ENCODE assay signal across 13 cellular contexts in genomic region chr14:35161231-35161630, GRCh38. TPM values are rescaled to one million over a fixed set of nuclear protein-coding genes. Genes with fewer than 3 reads are reported as not detected.
DNase-seq lines count a peak whose midpoint lies in the region; ATAC-seq and TF ChIP-seq lines count a peak whose summit lies in the region.
"Had no signal": no experiment of that assay in that cellular context is flagged by ENCODE, and none has a peak within 500 bp of the region (broad histone marks: within the 10 kb centered on the region; RNA-seq: fewer than 3 reads in every experiment).

No MANE protein-coding gene starts in this region.

- peaks cover 5% of the 10 kb centered on the region for H3K4me1 ChIP-seq in CD8-positive, alpha-beta T cell (ENCODE audit: insufficient read depth, low read length)
- H3K4me1 ChIP-seq in GM23338 (ENCODE audit: insufficient read depth) (0 out of 2 replicates have a peak, but pooled peaks cover 3% of the 10 kb centered on the region), left lung (peaks cover 9 to 40% of the 10 kb centered on the region in 2 donors)

- DNase-seq in CD8-positive, alpha-beta T cell: peak in 2 of 7 experiments; percentile 13 to 26
- DNase-seq in GM23338 (ENCODE audit: low spot score): no peak
- no peak for DNase-seq in activated naive CD4-positive, alpha-beta T cell treated with anti-CD3 and anti-CD28 coated beads, Interleukin-2, amount 50 U/mL, for 72 hours (ENCODE audit: low spot score in 2 of 2)
- DNase-seq in left lung: no peak
- no peak for DNase-seq in ureter (ENCODE audit: low spot score)
- no peak for DNase-seq in cortex of kidney (lab: John Stamatoyannopoulos, UW)
- DNase-seq: activated CD8-positive, alpha-beta memory T cell treated with anti-CD3 and anti-CD28 coated beads, Interleukin-2, amount 50 U/mL, for 4 hours; dorsolateral prefrontal cortex; NCI-H1105; NCI-H82; psoas muscle had no signal

- H3K27me3 Mint-ChIP-seq in CD8-positive, alpha-beta T cell (ENCODE audit: low read depth): no peaks in the 10 kb centered on the region
- no peaks in the 10 kb centered on the region for H3K27me3 Mint-ChIP-seq in GM23338 (ENCODE audit: insufficient read depth, low read depth, poor library complexity)
- H3K27me3 Mint-ChIP-seq: type B pancreatic cell had no signal

- H3K4me1 Mint-ChIP-seq in CD8-positive, alpha-beta T cell (ENCODE audit: low read depth): peaks cover 34% of the 10 kb centered on the region
- peaks cover 14% of the 10 kb centered on the region; the same call in 2 of the 3 replicates for H3K4me1 Mint-ChIP-seq in GM23338

- H3K4me3 ChIP-seq in CD8-positive, alpha-beta T cell (ENCODE audit: low read depth, low read length): no peak overlapping the region
- H3K4me3 ChIP-seq in GM23338: no peak overlapping the region
- H3K4me3 ChIP-seq in left lung: no peak overlapping the region
- H3K4me3 ChIP-seq: dorsolateral prefrontal cortex, psoas muscle had no signal

- POLR2A ChIA-PET in CD8-positive, alpha-beta T cell (lab: Charles Lee): no interaction called here

- CTCF ChIA-PET in CD8-positive, alpha-beta T cell (lab: Charles Lee): interaction anchor here (1.5 kb wide), 1 partner anchor 12 kb away, joined by 3 read pairs; no protein-coding TSS in a partner anchor

- H3K27ac Mint-ChIP-seq in CD8-positive, alpha-beta T cell: no peak overlapping the region
- peak overlapping the region; percentile 47 for H3K27ac Mint-ChIP-seq in GM23338
- no peak overlapping the region for H3K27ac Mint-ChIP-seq in activated naive CD4-positive, alpha-beta T cell treated with anti-CD3 and anti-CD28 coated beads, Interleukin-2, amount 50 U/mL, for 72 hours
- H3K27ac Mint-ChIP-seq: type B pancreatic cell had no signal

- no peak for TF ChIP-seq CTCF in CD8-positive, alpha-beta T cell (IDR thresholded peaks at IDR 0.05)
- TF ChIP-seq CTCF in GM23338 (conservative IDR thresholded peaks at IDR 0.05; ENCODE audit: low read depth in 2 of 2): no peak
- TF ChIP-seq CTCF in left lung (IDR thresholded peaks at IDR 0.05): no peak

- H3K9me2 ChIP-seq in GM23338 (ENCODE audit: insufficient read depth): no peaks in the 10 kb centered on the region

- H3K36me3 ChIP-seq in CD8-positive, alpha-beta T cell (ENCODE audit: insufficient read depth, low read length): no peaks in the 10 kb centered on the region
- H3K36me3 ChIP-seq in GM23338 (ENCODE audit: insufficient read depth) (no peaks in the 10 kb centered on the region), left lung (peaks cover 0 to 6% of the 10 kb centered on the region in 2 donors)

- H3K27ac ChIP-seq in CD8-positive, alpha-beta T cell (ENCODE audit: low read depth, low read length): no peak overlapping the region
- H3K27ac ChIP-seq in GM23338 (ENCODE audit: low read depth) (no peak overlapping the region), left lung (peak overlapping the region in 1 of 2 donors; percentile 35)
- H3K27ac ChIP-seq: dorsolateral prefrontal cortex, psoas muscle had no signal

- H4K20me1 ChIP-seq in GM23338 (replicated peaks; ENCODE audit: insufficient read depth): no peaks in the 10 kb centered on the region

- no peaks in the 10 kb centered on the region for H3K79me2 ChIP-seq in GM23338 (replicated peaks; ENCODE audit: insufficient read depth)

- H3K27me3 ChIP-seq in CD8-positive, alpha-beta T cell (ENCODE audit: insufficient read depth, low read length): no peaks in the 10 kb centered on the region
- no peaks in the 10 kb centered on the region for H3K27me3 ChIP-seq in GM23338 (ENCODE audit: insufficient read depth)
- no peaks in the 10 kb centered on the region for H3K27me3 ChIP-seq in left lung
- H3K27me3 ChIP-seq: dorsolateral prefrontal cortex had no signal

- no peak overlapping the region for H3K4me3 Mint-ChIP-seq in CD8-positive, alpha-beta T cell
- H3K4me3 Mint-ChIP-seq in GM23338: no peak overlapping the region
- H3K4me3 Mint-ChIP-seq: type B pancreatic cell had no signal

- intact Hi-C loops in CD8-positive, alpha-beta T cell (cut with DNase I, micrococcal nuclease): no loop called here
- intact Hi-C loops in left lung (cut with DNase I): no loop called here

- no peaks in the 10 kb centered on the region for H3F3A ChIP-seq in GM23338 (replicated peaks; ENCODE audit: low read depth)

- no peak overlapping the region for H2AFZ ChIP-seq in GM23338

- no peaks in the 10 kb centered on the region for H3K9me3 ChIP-seq in CD8-positive, alpha-beta T cell (ENCODE audit: low read length)
- no peaks in the 10 kb centered on the region for H3K9me3 ChIP-seq in left lung
- H3K9me3 ChIP-seq: psoas muscle had no signal

- H3K4me2 ChIP-seq in GM23338: no peak overlapping the region

- peak; percentile 62 for ATAC-seq in CD8-positive, alpha-beta T cell
- ATAC-seq in GM23338 (no peak), left lung (peak; percentile 53), GM19395 (IDR thresholded peaks at IDR 0.05; ENCODE audit: unreplicated experiment) (no peak)
- peak; percentile 65 to 74 for ATAC-seq in activated naive CD4-positive, alpha-beta T cell treated with anti-CD3 and anti-CD28 coated beads, Interleukin-2, amount 50 U/mL, for 72 hours
- ATAC-seq: psoas muscle had no signal

- H3K9me3 Mint-ChIP-seq in CD8-positive, alpha-beta T cell: no peaks in the 10 kb centered on the region
- H3K9me3 Mint-ChIP-seq in GM23338: no peaks in the 10 kb centered on the region
- H3K9me3 Mint-ChIP-seq in activated naive CD4-positive, alpha-beta T cell treated with anti-CD3 and anti-CD28 coated beads, Interleukin-2, amount 50 U/mL, for 72 hours: no peaks in the 10 kb centered on the region
- H3K9me3 Mint-ChIP-seq: type B pancreatic cell had no signal

- peaks cover 49% of the 10 kb centered on the region for H3K36me3 Mint-ChIP-seq in CD8-positive, alpha-beta T cell
- no peaks in the 10 kb centered on the region; the same call in 2 of the 3 replicates for H3K36me3 Mint-ChIP-seq in GM23338 (ENCODE audit: low read depth)
- H3K36me3 Mint-ChIP-seq in activated naive CD4-positive, alpha-beta T cell treated with anti-CD3 and anti-CD28 coated beads, Interleukin-2, amount 50 U/mL, for 72 hours: peaks cover 8 to 17% of the 10 kb centered on the region in 2 donors

TF ChIP-seq in GM23338, 12 proteins besides CTCF, POLR2A, EP300 and RAD21 (continues in another document):
- TF ChIP-seq EZH2 (IDR thresholded peaks at IDR 0.05; ENCODE audit: low read depth, unreplicated experiment): no peak
- TF ChIP-seq, protein P1, sequence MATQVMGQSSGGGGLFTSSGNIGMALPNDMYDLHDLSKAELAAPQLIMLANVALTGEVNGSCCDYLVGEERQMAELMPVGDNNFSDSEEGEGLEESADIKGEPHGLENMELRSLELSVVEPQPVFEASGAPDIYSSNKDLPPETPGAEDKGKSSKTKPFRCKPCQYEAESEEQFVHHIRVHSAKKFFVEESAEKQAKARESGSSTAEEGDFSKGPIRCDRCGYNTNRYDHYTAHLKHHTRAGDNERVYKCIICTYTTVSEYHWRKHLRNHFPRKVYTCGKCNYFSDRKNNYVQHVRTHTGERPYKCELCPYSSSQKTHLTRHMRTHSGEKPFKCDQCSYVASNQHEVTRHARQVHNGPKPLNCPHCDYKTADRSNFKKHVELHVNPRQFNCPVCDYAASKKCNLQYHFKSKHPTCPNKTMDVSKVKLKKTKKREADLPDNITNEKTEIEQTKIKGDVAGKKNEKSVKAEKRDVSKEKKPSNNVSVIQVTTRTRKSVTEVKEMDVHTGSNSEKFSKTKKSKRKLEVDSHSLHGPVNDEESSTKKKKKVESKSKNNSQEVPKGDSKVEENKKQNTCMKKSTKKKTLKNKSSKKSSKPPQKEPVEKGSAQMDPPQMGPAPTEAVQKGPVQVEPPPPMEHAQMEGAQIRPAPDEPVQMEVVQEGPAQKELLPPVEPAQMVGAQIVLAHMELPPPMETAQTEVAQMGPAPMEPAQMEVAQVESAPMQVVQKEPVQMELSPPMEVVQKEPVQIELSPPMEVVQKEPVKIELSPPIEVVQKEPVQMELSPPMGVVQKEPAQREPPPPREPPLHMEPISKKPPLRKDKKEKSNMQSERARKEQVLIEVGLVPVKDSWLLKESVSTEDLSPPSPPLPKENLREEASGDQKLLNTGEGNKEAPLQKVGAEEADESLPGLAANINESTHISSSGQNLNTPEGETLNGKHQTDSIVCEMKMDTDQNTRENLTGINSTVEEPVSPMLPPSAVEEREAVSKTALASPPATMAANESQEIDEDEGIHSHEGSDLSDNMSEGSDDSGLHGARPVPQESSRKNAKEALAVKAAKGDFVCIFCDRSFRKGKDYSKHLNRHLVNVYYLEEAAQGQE (IDR thresholded peaks at IDR 0.05; ENCODE audit: unreplicated experiment): no peak

RNA-seq across cellular contexts. Expression of gene PRORP, which starts 38.9 kb away (rescaled TPM):
- 10 to 100 TPM; 16.5 to 21.9 TPM for total RNA-seq in CD8-positive, alpha-beta T cell
- 39.0 and 50.4 TPM in 2 replicates for total RNA-seq in GM23338 (2014; rRNA removed; shearing (Covaris generic))
- 25.3 and 28.8 TPM in 2 replicates for polyA plus RNA-seq in GM23338 (2016; fragmentation: Nextera tagmentation; extraction: Ambion mirVana)
- 10 to 100 TPM; 49.3 to 51.9 TPM for total RNA-seq in activated naive CD4-positive, alpha-beta T cell treated with anti-CD3 and anti-CD28 coated beads, Interleukin-2, amount 50 U/mL, for 72 hours
- 10 to 100 TPM; 31.9 to 38.8 TPM for total RNA-seq in left lung
- total RNA-seq in ureter: 24.2 TPM

RNA-seq across cellular contexts. Expression of gene PPP2R3C, which starts 39.4 kb away (rescaled TPM):
- 10 to 100 TPM; 44.2 to 51.4 TPM for total RNA-seq in CD8-positive, alpha-beta T cell
- 35.9 and 40.0 TPM in 2 replicates for total RNA-seq in GM23338 (2014; rRNA removed; shearing (Covaris generic))
- 37.6 and 43.0 TPM in 2 replicates for polyA plus RNA-seq in GM23338 (2016; fragmentation: Nextera tagmentation; extraction: Ambion mirVana)
- total RNA-seq in activated naive CD4-positive, alpha-beta T cell treated with anti-CD3 and anti-CD28 coated beads, Interleukin-2, amount 50 U/mL, for 72 hours: 10 to 100 TPM; 40.3 to 57.2 TPM
- total RNA-seq in left lung (10 to 100 TPM; 26.2 to 32.5 TPM), ureter (23.0 TPM)

Comparison
In these comparisons a context has a peak if more than half of its experiments do, and no peak if none do; other contexts are left out.
1. ATAC-seq: peak in CD8-positive, alpha-beta T cell (single experiment), activated naive CD4-positive, alpha-beta T cell treated with anti-CD3 and anti-CD28 coated beads, Interleukin-2, amount 50 U/mL, for 72 hours (2 of 2) and left lung (single experiment); none in GM23338 (single experiment) and GM19395 (single experiment).